Comparison of ENCODE assay signal across 1 cellular context in genomic region chr9:133888048-133888778, GRCh38.
A peak's percentile ranks its signal among the peaks of the same experiment; 100 is the strongest.
TF ChIP-seq lines count a peak whose summit lies in the region.

No MANE protein-coding gene starts in this region.

TF ChIP-seq in HepG2, 621 proteins besides CTCF, POLR2A, EP300 and RAD21 (continued from another document and continues in another):
- peak; percentile 52; the same call in 1 of the 2 replicates for TF ChIP-seq ARID4A (CRISPR knock-in tag; IDR thresholded peaks at IDR 0.05; ENCODE audit: borderline replicate concordance)
- TF ChIP-seq ATF1 (CRISPR knock-in tag; IDR thresholded peaks at IDR 0.05) = peak; percentile 64
- peak; percentile 80 for TF ChIP-seq NR2F6 (IDR thresholded peaks at IDR 0.05)
- peak; percentile 84 for TF ChIP-seq NR2F6 (CRISPR knock-in tag; IDR thresholded peaks at IDR 0.05)
- TF ChIP-seq ZC3H13 (CRISPR knock-in tag; IDR thresholded peaks at IDR 0.05) = no peak
- peak; percentile 11; the same call in 1 of the 2 replicates for TF ChIP-seq TARDBP (CRISPR knock-in tag; IDR thresholded peaks at IDR 0.05)
- TF ChIP-seq ZMYM2 (CRISPR knock-in tag; IDR thresholded peaks at IDR 0.05) = no peak
- 0 out of 2 replicates have a peak, but pooled peaks have one; percentile 52 for TF ChIP-seq ZSCAN21 (CRISPR knock-in tag; IDR thresholded peaks at IDR 0.05; ENCODE audit: borderline replicate concordance)
- 0 out of 2 replicates have a peak, but pooled peaks have one; percentile 26 for TF ChIP-seq ZNF580 (CRISPR knock-in tag; IDR thresholded peaks at IDR 0.05; ENCODE audit: borderline replicate concordance, low read depth)
- peak; percentile 83; the same call in 1 of the 3 replicates for TF ChIP-seq MXI1 (IDR thresholded peaks at IDR 0.05; ENCODE audit: borderline replicate concordance, low read depth, low read length)
- TF ChIP-seq FOXJ3 (CRISPR knock-in tag; IDR thresholded peaks at IDR 0.05; ENCODE audit: borderline replicate concordance) = peak; percentile 73
- TF ChIP-seq TRIM22 (IDR thresholded peaks at IDR 0.05) = no peak
- TF ChIP-seq PRPF4 (IDR thresholded peaks at IDR 0.05; ENCODE audit: low read depth, low read length, poor library complexity, severe bottlenecking) = no peak
- peak; percentile 88 for TF ChIP-seq MED8 (CRISPR knock-in tag; IDR thresholded peaks at IDR 0.05; ENCODE audit: insufficient replicate concordance)
- peak; percentile 59; the same call in 1 of the 2 replicates for TF ChIP-seq ZNF232 (CRISPR knock-in tag; IDR thresholded peaks at IDR 0.05; ENCODE audit: borderline replicate concordance)
- TF ChIP-seq PITX1 (CRISPR knock-in tag; IDR thresholded peaks at IDR 0.05) = peak; percentile 92
- peak; percentile 38; the same call in 1 of the 2 replicates for TF ChIP-seq MNT (IDR thresholded peaks at IDR 0.05)
- TF ChIP-seq MED1 (CRISPR knock-in tag; IDR thresholded peaks at IDR 0.05) = peak; percentile 97
- TF ChIP-seq ZNF605 (CRISPR knock-in tag; IDR thresholded peaks at IDR 0.05) = 0 out of 2 replicates have a peak, but pooled peaks have one; percentile 18
- no peak for TF ChIP-seq HOXA7 (CRISPR knock-in tag; IDR thresholded peaks at IDR 0.05)
- no peak for TF ChIP-seq ZKSCAN5 (CRISPR knock-in tag; IDR thresholded peaks at IDR 0.05)
- TF ChIP-seq ZFP91 (CRISPR knock-in tag; IDR thresholded peaks at IDR 0.05; ENCODE audit: borderline replicate concordance) = peak; percentile 33; the same call in 1 of the 2 replicates
- TF ChIP-seq ZBTB10 (CRISPR knock-in tag; IDR thresholded peaks at IDR 0.05; ENCODE audit: borderline replicate concordance) = peak; percentile 81; the same call in 1 of the 2 replicates
- TF ChIP-seq NRL (CRISPR knock-in tag; IDR thresholded peaks at IDR 0.05; ENCODE audit: borderline replicate concordance) = peak; percentile 71; the same call in 1 of the 2 replicates
- TF ChIP-seq HOXD1 (CRISPR knock-in tag; IDR thresholded peaks at IDR 0.05) = 0 out of 2 replicates have a peak, but pooled peaks have one; percentile 32
- no peak for TF ChIP-seq CSRNP1 (CRISPR knock-in tag; IDR thresholded peaks at IDR 0.05)
- TF ChIP-seq NFAT5 (CRISPR knock-in tag; IDR thresholded peaks at IDR 0.05) = peak; percentile 64; the same call in 1 of the 2 replicates
- TF ChIP-seq SOX13 (IDR thresholded peaks at IDR 0.05) = peak; percentile 87
- peak in 1 of 2 experiments; percentile 81; a peak in 2 of 4 replicates for TF ChIP-seq SOX13 (CRISPR knock-in tag; conservative IDR thresholded peaks at IDR 0.05 in 1 of 2, IDR thresholded peaks at IDR 0.05 in 1 of 2)
- 0 out of 2 replicates have a peak, but pooled peaks have one; percentile 26 for TF ChIP-seq ZNF331 (CRISPR knock-in tag; IDR thresholded peaks at IDR 0.05)
- TF ChIP-seq ZNF235 (CRISPR knock-in tag; IDR thresholded peaks at IDR 0.05; ENCODE audit: borderline replicate concordance) = no peak
- TF ChIP-seq ZNF33B (CRISPR knock-in tag; IDR thresholded peaks at IDR 0.05) = no peak
- peak; percentile 44 for TF ChIP-seq BCL6 (CRISPR knock-in tag; IDR thresholded peaks at IDR 0.05)
- peak; percentile 86 for TF ChIP-seq ZFY (CRISPR knock-in tag; IDR thresholded peaks at IDR 0.05)
- no peak for TF ChIP-seq ZNF256 (CRISPR knock-in tag; conservative IDR thresholded peaks at IDR 0.05)
- no peak for TF ChIP-seq PLSCR1 (CRISPR knock-in tag; IDR thresholded peaks at IDR 0.05; ENCODE audit: borderline replicate concordance)
- no peak for TF ChIP-seq SATB2 (CRISPR knock-in tag; IDR thresholded peaks at IDR 0.05)
- no peak for TF ChIP-seq ZNF891 (CRISPR knock-in tag; IDR thresholded peaks at IDR 0.05)
